Comparison of ENCODE assay signal across 8 cellular contexts in the genomic region with DNA sequence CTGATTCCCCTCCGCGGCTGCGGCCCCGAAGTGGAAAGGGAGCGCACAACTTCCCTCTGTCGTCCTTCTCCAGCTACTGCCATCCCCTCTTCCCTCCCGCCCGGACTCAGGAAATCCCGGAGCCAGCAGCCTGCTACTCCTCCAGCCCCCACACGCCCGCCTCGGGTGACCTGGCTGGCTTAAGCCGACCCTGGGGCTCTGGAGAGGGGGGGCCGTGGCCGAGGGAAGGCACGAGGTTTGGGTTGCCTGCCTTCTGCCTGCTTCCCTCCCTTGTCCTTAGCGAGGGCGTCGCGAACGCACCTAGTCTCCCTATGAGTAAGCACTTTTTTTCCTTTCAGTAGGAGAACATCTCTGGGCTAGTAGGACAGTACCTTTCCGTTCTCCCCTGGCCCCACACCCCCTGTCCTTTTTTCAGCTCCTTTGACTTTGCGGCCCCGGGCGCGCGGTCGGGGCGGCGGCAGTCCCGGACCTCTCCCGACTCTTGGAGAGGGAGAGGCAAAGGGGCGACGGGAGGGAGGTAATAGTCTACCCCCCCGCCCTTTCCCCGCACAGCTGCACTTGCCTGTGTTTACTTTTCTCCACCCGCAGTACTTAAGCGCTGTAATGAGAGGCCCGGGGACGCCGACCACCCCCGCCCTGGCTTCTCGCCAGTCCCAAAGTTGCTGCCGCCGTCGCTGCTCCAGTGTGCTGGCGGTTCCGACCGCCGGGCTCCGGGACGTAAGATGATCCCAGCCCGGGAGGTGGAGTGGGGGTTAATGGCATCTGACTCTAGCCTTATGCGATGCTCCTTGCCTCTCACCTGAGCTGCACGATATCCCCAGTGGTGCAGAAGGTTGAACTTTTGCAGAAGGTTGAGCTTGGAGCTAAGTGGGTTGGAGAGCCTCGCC. TPM values are rescaled to one million over a fixed set of nuclear protein-coding genes. Genes with fewer than 3 reads are reported as not detected.
DNase-seq lines count a peak whose midpoint lies in the region; ATAC-seq, FAIRE-seq and TF ChIP-seq lines count a peak whose summit lies in the region.

No MANE protein-coding gene starts in this region.

- ATAC-seq in WTC11, result peak; percentile 51
- ATAC-seq in foreskin keratinocyte, result peak; percentile 44
- ATAC-seq in HG02678 (IDR thresholded peaks at IDR 0.05; ENCODE audit: unreplicated experiment), result no peak

- peak overlapping the region; percentile 96 for H3K27ac ChIP-seq in foreskin keratinocyte

- TF ChIP-seq CTCF in AG10803 (conservative IDR thresholded peaks at IDR 0.05; ENCODE audit: low read length), result no peak; the same call in none of the 2 replicates
- TF ChIP-seq CTCF in WTC11 (IDR thresholded peaks at IDR 0.05), result no peak
- TF ChIP-seq CTCF in foreskin keratinocyte (conservative IDR thresholded peaks at IDR 0.05), result no peak
- TF ChIP-seq CTCF in neural crest cell (conservative IDR thresholded peaks at IDR 0.05), result no peak

- no peak for FAIRE-seq in GM19239 (lab: Jason Lieb, UNC)

- peak overlapping the region; percentile 82 for H3K27ac Mint-ChIP-seq in WTC11
- peak overlapping the region; percentile 98 for H3K27ac Mint-ChIP-seq in neural crest cell (ENCODE audit: unreplicated experiment)

- CTCF ChIA-PET in WTC11 (lab: Charles Lee), result interaction anchor here (0.7 to 1.1 kb wide), 3 partner anchors 14 to 231 kb away, joined by 3 read pairs; no protein-coding TSS in a partner anchor

- H3K27me3 Mint-ChIP-seq in WTC11 (ENCODE audit: low read depth) (no peaks in the 10 kb centered on the region), neural crest cell (ENCODE audit: low read depth) (no peaks in the 10 kb centered on the region)

- no peaks in the 10 kb centered on the region for H3K27me3 ChIP-seq in foreskin keratinocyte

- POLR2A ChIA-PET in WTC11 (lab: Charles Lee), result interaction anchor here (1.5 kb wide), 1 partner anchor 27 kb away, joined by 6 read pairs; no protein-coding TSS in a partner anchor

- peaks cover 12% of the 10 kb centered on the region for H3K4me1 ChIP-seq in foreskin keratinocyte

- H3K4me3 Mint-ChIP-seq in WTC11 (peak overlapping the region; percentile 91), neural crest cell (peak overlapping the region; percentile 100)

- H3K36me3 Mint-ChIP-seq in WTC11, result no peaks in the 10 kb centered on the region
- H3K36me3 Mint-ChIP-seq in neural crest cell (ENCODE audit: low read depth), result peaks cover under 1% of the 10 kb centered on the region

- no peaks in the 10 kb centered on the region for H3K9me3 Mint-ChIP-seq in WTC11
- H3K9me3 Mint-ChIP-seq in neural crest cell, result no peaks in the 10 kb centered on the region

- H3K4me3 ChIP-seq in AG10803 (ENCODE audit: low read length), result peak overlapping the region; percentile 74

- H3K4me1 Mint-ChIP-seq in WTC11, result peaks cover 17% of the 10 kb centered on the region; the same call in 1 of the 2 replicates
- H3K4me1 Mint-ChIP-seq in neural crest cell, result peaks cover 41% of the 10 kb centered on the region

- DNase-seq in AG10803 (ENCODE audit: low read depth) (peak; percentile 50), GM19239 (ENCODE audit: insufficient read length, low spot score) (peak; percentile 1), LoVo (ENCODE audit: low spot score) (peak; percentile 19), WTC11 (ENCODE audit: low spot score) (peak; percentile 33), foreskin keratinocyte (peak in 1 of 2 donors; percentile 29), neural crest cell (ENCODE audit: low read depth, low spot score) (peak; percentile 49), mesenteric fat pad (ENCODE audit: low spot score) (no peak)

TF ChIP-seq in WTC11, 78 proteins besides CTCF, POLR2A, EP300 and RAD21:
- TF ChIP-seq NR3C1 (CRISPR knock-in tag; conservative IDR thresholded peaks at IDR 0.05; ENCODE audit: low read depth), result no peak
- TF ChIP-seq, protein P1, sequence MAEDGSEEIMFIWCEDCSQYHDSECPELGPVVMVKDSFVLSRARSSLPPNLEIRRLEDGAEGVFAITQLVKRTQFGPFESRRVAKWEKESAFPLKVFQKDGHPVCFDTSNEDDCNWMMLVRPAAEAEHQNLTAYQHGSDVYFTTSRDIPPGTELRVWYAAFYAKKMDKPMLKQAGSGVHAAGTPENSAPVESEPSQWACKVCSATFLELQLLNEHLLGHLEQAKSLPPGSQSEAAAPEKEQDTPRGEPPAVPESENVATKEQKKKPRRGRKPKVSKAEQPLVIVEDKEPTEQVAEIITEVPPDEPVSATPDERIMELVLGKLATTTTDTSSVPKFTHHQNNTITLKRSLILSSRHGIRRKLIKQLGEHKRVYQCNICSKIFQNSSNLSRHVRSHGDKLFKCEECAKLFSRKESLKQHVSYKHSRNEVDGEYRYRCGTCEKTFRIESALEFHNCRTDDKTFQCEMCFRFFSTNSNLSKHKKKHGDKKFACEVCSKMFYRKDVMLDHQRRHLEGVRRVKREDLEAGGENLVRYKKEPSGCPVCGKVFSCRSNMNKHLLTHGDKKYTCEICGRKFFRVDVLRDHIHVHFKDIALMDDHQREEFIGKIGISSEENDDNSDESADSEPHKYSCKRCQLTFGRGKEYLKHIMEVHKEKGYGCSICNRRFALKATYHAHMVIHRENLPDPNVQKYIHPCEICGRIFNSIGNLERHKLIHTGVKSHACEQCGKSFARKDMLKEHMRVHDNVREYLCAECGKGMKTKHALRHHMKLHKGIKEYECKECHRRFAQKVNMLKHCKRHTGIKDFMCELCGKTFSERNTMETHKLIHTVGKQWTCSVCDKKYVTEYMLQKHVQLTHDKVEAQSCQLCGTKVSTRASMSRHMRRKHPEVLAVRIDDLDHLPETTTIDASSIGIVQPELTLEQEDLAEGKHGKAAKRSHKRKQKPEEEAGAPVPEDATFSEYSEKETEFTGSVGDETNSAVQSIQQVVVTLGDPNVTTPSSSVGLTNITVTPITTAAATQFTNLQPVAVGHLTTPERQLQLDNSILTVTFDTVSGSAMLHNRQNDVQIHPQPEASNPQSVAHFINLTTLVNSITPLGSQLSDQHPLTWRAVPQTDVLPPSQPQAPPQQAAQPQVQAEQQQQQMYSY (CRISPR knock-in tag; IDR thresholded peaks at IDR 0.05), result 0 out of 2 replicates have a peak, but pooled peaks have one; percentile 12

RNA-seq across cellular contexts. Expression of a gene that starts 0.9 kb away (rescaled TPM):
- total RNA-seq in WTC11 (2021), result 82.2 to 96.7 TPM (median 83.8 TPM) in 3 replicates
- total RNA-seq in foreskin keratinocyte, result 292 and 305 TPM in 2 replicates
- 116 and 129 TPM in 2 replicates for polyA plus RNA-seq in foreskin keratinocyte
- total RNA-seq in neural crest cell, result 286 and 307 TPM in 2 replicates
- 69.7 TPM for total RNA-seq in mesenteric fat pad
